ENCODE assay signal across 22 cellular contexts in the genomic region with DNA sequence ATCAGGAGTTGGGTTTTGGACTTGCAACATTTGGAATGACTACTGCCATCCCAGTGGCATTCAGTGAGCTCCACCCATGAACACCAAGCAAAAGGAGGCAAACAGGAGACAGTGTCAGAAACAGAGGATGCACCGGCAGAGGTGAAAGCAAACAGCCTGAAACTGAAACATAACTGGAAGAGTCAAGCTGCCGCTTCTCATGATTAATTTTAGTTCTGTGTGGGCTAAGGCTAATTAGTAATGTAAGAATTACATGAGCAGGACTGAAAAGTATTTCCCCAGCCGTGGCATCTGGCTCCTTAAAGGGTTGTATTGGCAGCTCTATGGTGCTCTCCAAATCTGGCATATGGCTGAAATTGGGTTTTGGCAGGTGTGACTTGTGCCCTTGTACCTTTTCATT.
DNase-seq lines count a peak whose midpoint lies in the region; ATAC-seq and TF ChIP-seq lines count a peak whose summit lies in the region.
"Had no signal": no experiment of that assay in that cellular context is flagged by ENCODE, and none has a peak within 500 bp of the region (broad histone marks: within the 10 kb centered on the region; RNA-seq: fewer than 3 reads in every experiment).

No MANE protein-coding gene starts in this region.

- no peaks in the 10 kb centered on the region for H3K79me2 ChIP-seq in OCI-LY7 (ENCODE audit: insufficient read depth, low read depth, low read length)

- no peaks in the 10 kb centered on the region for H3K9me2 ChIP-seq in OCI-LY7 (ENCODE audit: insufficient read depth, low read length)

- H3K36me3 ChIP-seq in OCI-LY7 (ENCODE audit: insufficient read depth, low read length) = no peaks in the 10 kb centered on the region
- H3K36me3 ChIP-seq: BLaER1, esophagus squamous epithelium, left lung, neutrophil, tibial artery had no signal

- no peak for TF ChIP-seq CTCF in OCI-LY7 (conservative IDR thresholded peaks at IDR 0.05; ENCODE audit: low read length)

- intact Hi-C loops in OCI-LY7 (cut with micrococcal nuclease; ENCODE audit: unreplicated experiment) = no loop called here

- ATAC-seq in HG02571 (IDR thresholded peaks at IDR 0.05; ENCODE audit: unreplicated experiment) (peak; percentile 51), HG03432 (IDR thresholded peaks at IDR 0.05; ENCODE audit: unreplicated experiment) (peak; percentile 74)
- ATAC-seq: activated CD4-positive, alpha-beta T cell treated with anti-CD3 and anti-CD28 coated beads for 36 hours; left lung; PC-3; stimulated activated memory B cell treated with anti-CD40 and anti-IgM and Interleukin-4, amounts not matched to agents 10 μg/mL and 1 μg/mL and 100 μg/mL, for 72 hours had no signal

- H3K4me3 ChIP-seq in OCI-LY7 (ENCODE audit: low read depth, low read length, poor library complexity, severe bottlenecking) = no peak overlapping the region
- H3K4me3 ChIP-seq: BLaER1, esophagus squamous epithelium, left lung, tibial artery had no signal

- H3K9me3 ChIP-seq in OCI-LY7 (ENCODE audit: low read length) = no peaks in the 10 kb centered on the region
- H3K9me3 ChIP-seq: BLaER1, esophagus squamous epithelium, left lung, neutrophil, tibial artery had no signal

- no peaks in the 10 kb centered on the region for H4K20me1 ChIP-seq in OCI-LY7 (ENCODE audit: insufficient read depth, low read length)
- H4K20me1 ChIP-seq: BLaER1 had no signal

- CTCF ChIA-PET in OCI-LY7 (lab: Charles Lee; ENCODE audit: unreplicated experiment) = no interaction called here

- H3K27ac ChIP-seq in OCI-LY7 (ENCODE audit: low read depth, low read length, poor library complexity, severe bottlenecking) = no peak overlapping the region
- H3K27ac ChIP-seq: 22Rv1, BLaER1, esophagus squamous epithelium, left lung, neutrophil, tibial artery had no signal

- no peak overlapping the region for H3K4me2 ChIP-seq in OCI-LY7 (ENCODE audit: low read length)
- H3K4me2 ChIP-seq: BLaER1 had no signal

- H3K4me1 ChIP-seq in OCI-LY7 (ENCODE audit: insufficient read depth, low read length, poor library complexity, severe bottlenecking) = no peaks in the 10 kb centered on the region
- H3K4me1 ChIP-seq: BLaER1, esophagus squamous epithelium, left lung, tibial artery had no signal

- BruUV-seq in OCI-LY7 (replicated peaks; lab: Mats Ljungman, UMichigan) = no TSS peak

- DNase-seq in DMS 273 (lab: John Stamatoyannopoulos, UW; ENCODE audit: unreplicated experiment) = peak; percentile 63
- DNase-seq in DMS 273 treated with DMSO at 0.1 percent for 48 hours (lab: John Stamatoyannopoulos, UW) = no peak
- DNase-seq in pons (ENCODE audit: low spot score) = peak; percentile 5
- DNase-seq in activated gamma-delta T cell (lab: John Stamatoyannopoulos, UW) = no peak
- no peak for DNase-seq in NCI-H748 treated with DMSO at 0.1 percent for 48 hours (lab: John Stamatoyannopoulos, UW)
- no peak for DNase-seq in OCI-LY7 (ENCODE audit: low spot score)
- DNase-seq: activated CD4-positive, alpha-beta T cell treated with anti-CD3 and anti-CD28 coated beads for 36 hours; activated effector memory CD4-positive, alpha-beta T cell treated with anti-CD3 and anti-CD28 coated beads, Interleukin-2, amount 50 U/mL, for 16 hours; central memory CD4-positive, alpha-beta T cell; effector CD8-positive, alpha-beta T cell; esophagus squamous epithelium; left lung; PC-3; retina; T1000; tibial artery had no signal

- POLR2A ChIA-PET in OCI-LY7 (lab: Charles Lee) = no interaction called here

- H2AFZ ChIP-seq in OCI-LY7 (ENCODE audit: low read length) = no peak overlapping the region

Comparison
In these comparisons a context has a peak if more than half of its experiments do, and no peak if none do; other contexts are left out.
1. DNase-seq: peak in DMS 273 (single experiment) and pons (single experiment); none in DMS 273 treated with DMSO at 0.1 percent for 48 hours (single experiment), activated gamma-delta T cell (single experiment), NCI-H748 treated with DMSO at 0.1 percent for 48 hours (single experiment) and OCI-LY7 (single experiment).